Comparison of ENCODE assay signal across 11 cellular contexts in the genomic region with DNA sequence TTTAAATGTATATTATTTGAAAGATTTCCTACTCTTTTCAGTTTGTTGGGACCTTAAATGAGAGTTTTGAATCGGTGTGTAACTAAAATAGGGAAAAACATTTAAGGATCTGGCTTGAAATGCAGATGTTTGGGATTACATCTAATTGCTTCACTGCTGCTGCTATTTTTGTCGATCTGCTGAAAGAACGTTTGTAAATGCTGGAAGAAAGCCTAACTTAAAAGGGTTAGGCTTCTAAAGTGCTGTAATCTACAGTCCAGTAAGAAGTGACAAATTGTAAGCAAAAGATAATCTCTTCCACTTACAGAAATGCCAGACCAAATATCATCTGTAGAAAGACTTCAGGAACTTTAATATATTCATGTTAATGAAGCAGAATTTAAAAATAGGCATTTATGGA.
"Had no signal": no experiment of that assay in that cellular context is flagged by ENCODE, and none has a peak within 500 bp of the region (broad histone marks: within the 10 kb centered on the region; RNA-seq: fewer than 3 reads in every experiment).

No MANE protein-coding gene starts in this region.

- H3K27ac ChIP-seq: foreskin keratinocyte, left lung, ovary, thoracic aorta, upper lobe of right lung had no signal

- H3K36me3 ChIP-seq: left lung, ovary, thoracic aorta, upper lobe of right lung had no signal

- H3K9me3 ChIP-seq: ovary, thoracic aorta, upper lobe of right lung had no signal

- H3K4me3 ChIP-seq: left lung, mucosa of descending colon, ovary, thoracic aorta, upper lobe of right lung had no signal

- DNase-seq: activated CD4-positive, alpha-beta T cell treated with anti-CD3 and anti-CD28 coated beads for 36 hours; activated CD4-positive, alpha-beta T cell treated with anti-CD3 and anti-CD28 coated beads, Interleukin-2, amount 50 U/mL, for 48 hours; activated gamma-delta T cell; foreskin keratinocyte; left lung; mucosa of descending colon; naive B cell; ovary; stimulated activated naive B cell treated with anti-CD40 and anti-IgM and Interleukin-4, amounts not matched to agents 10 μg/mL and 1 μg/mL and 100 μg/mL, for 72 hours; upper lobe of right lung had no signal

- H3K4me1 ChIP-seq: foreskin keratinocyte, left lung, upper lobe of right lung had no signal
